15 cellular contexts compared by ENCODE assay signal in genomic region chr10:35213699-35214098, GRCh38.
"Had no signal": no experiment of that assay in that cellular context is flagged by ENCODE, and none has a peak within 500 bp of the region (broad histone marks: within the 10 kb centered on the region; RNA-seq: fewer than 3 reads in every experiment).

No MANE protein-coding gene starts in this region.

- H3K9me3 ChIP-seq: heart right ventricle, left lung, thoracic aorta had no signal

- H3K27me3 ChIP-seq: brain microvascular endothelial cell, heart right ventricle, left lung had no signal

- FAIRE-seq: frontal cortex had no signal

- H3K27ac ChIP-seq: left lung, parathyroid adenoma, thoracic aorta had no signal

- H3K79me2 ChIP-seq: parathyroid adenoma had no signal

- H3K36me3 ChIP-seq: brain microvascular endothelial cell, thoracic aorta had no signal

- H3K4me3 Mint-ChIP-seq: activated naive CD4-positive, alpha-beta T cell treated with anti-CD3 and anti-CD28 coated beads for 36 hours; neural crest cell; stimulated activated naive CD8-positive, alpha-beta T cell treated with anti-CD3 and anti-CD28 coated beads, Interleukin-15, amount 100 ng/mL, for 72 hours had no signal

- ATAC-seq: activated CD4-positive, CD25-positive, alpha-beta regulatory T cell treated with anti-CD3 and anti-CD28 coated beads, Interleukin-2, amount 50 U/mL, for 24 hours; left lung; SK-N-SH treated with all-trans-retinoic acid at 6 μM for 48 hours had no signal

- H3K27me3 Mint-ChIP-seq: stimulated activated naive CD8-positive, alpha-beta T cell treated with anti-CD3 and anti-CD28 coated beads, Interleukin-15, amount 100 ng/mL, for 72 hours had no signal

- H3K9me3 Mint-ChIP-seq: activated naive CD4-positive, alpha-beta T cell treated with anti-CD3 and anti-CD28 coated beads for 36 hours; neural crest cell; stimulated activated naive CD8-positive, alpha-beta T cell treated with anti-CD3 and anti-CD28 coated beads, Interleukin-15, amount 100 ng/mL, for 72 hours had no signal

- H3K4me1 ChIP-seq: parathyroid adenoma had no signal

- H2AFZ ChIP-seq: parathyroid adenoma had no signal

- H3K27ac Mint-ChIP-seq: activated naive CD4-positive, alpha-beta T cell treated with anti-CD3 and anti-CD28 coated beads for 36 hours had no signal

- H3K9ac ChIP-seq: parathyroid adenoma had no signal

- H3K4me3 ChIP-seq: heart right ventricle, left lung, thoracic aorta had no signal

- DNase-seq: activated CD8-positive, alpha-beta memory T cell treated with anti-CD3 and anti-CD28 coated beads, Interleukin-2, amount 50 U/mL, for 48 hours; activated naive CD4-positive, alpha-beta T cell treated with anti-CD3 and anti-CD28 coated beads for 36 hours; brain microvascular endothelial cell; heart right ventricle; islet precursor cell; left lung; stimulated activated CD4-positive, alpha-beta T cell treated with anti-CD3 and anti-CD28 coated beads, Interleukin-4, amount 100 ng/mL, for 1 hour; stimulated activated CD8-positive, alpha-beta memory T cell treated with anti-CD3 and anti-CD28 coated beads, Interleukin-4, amount 100 ng/mL, for 48 hours; stimulated activated naive CD8-positive, alpha-beta T cell treated with anti-CD3 and anti-CD28 coated beads, Interleukin-15, amount 100 ng/mL, for 72 hours had no signal
